In genomic region chr2:193382583-193382982, GRCh38 we compare ENCODE assay signal across 19 cellular contexts.
"Had no signal": no experiment of that assay in that cellular context is flagged by ENCODE, and none has a peak within 500 bp of the region (broad histone marks: within the 10 kb centered on the region; RNA-seq: fewer than 3 reads in every experiment).

No MANE protein-coding gene starts in this region.

- H3K27me3 Mint-ChIP-seq: activated B cell treated with CpG ODN at 0.5 μM for 24 hours; activated CD4-positive, alpha-beta memory T cell treated with anti-CD3 and anti-CD28 coated beads for 36 hours; activated CD4-positive, alpha-beta T cell treated with anti-CD3 and anti-CD28 coated beads, Interleukin-2, amount 10 ng/mL, durations not matched to agents 7 days and 5 days; activated naive CD8-positive, alpha-beta T cell treated with anti-CD3 and anti-CD28 coated beads, Interleukin-2, amount 10 ng/mL, durations not matched to agents 7 days and 5 days; activated T-helper 17 cell treated with anti-CD3 and anti-CD28 coated beads, Interleukin-2, amount 50 U/mL, for 72 hours had no signal

- H3K4me3 Mint-ChIP-seq: activated B cell treated with CpG ODN at 0.5 μM for 24 hours; activated CD4-positive, alpha-beta memory T cell treated with anti-CD3 and anti-CD28 coated beads for 36 hours; activated CD4-positive, alpha-beta T cell treated with anti-CD3 and anti-CD28 coated beads, Interleukin-2, amount 10 ng/mL, durations not matched to agents 7 days and 5 days; activated naive CD8-positive, alpha-beta T cell treated with anti-CD3 and anti-CD28 coated beads, Interleukin-2, amount 10 ng/mL, durations not matched to agents 7 days and 5 days; activated T-helper 17 cell treated with anti-CD3 and anti-CD28 coated beads, Interleukin-2, amount 50 U/mL, for 72 hours; T-helper 1 cell treated with Interleukin-12 subunit alpha and Interleukin-12 subunit beta and Interleukin-4 antibody, amounts not matched to agents 30 μg/mL and 1 μg/mL, for 36 hours had no signal

- DNase-seq: activated B cell treated with CpG ODN at 0.5 μM for 24 hours; activated CD4-positive, alpha-beta memory T cell treated with anti-CD3 and anti-CD28 coated beads for 36 hours; activated CD4-positive, alpha-beta T cell treated with anti-CD3 and anti-CD28 coated beads, Interleukin-2, amount 10 ng/mL, durations not matched to agents 7 days and 5 days; activated naive CD4-positive, alpha-beta T cell treated with anti-CD3 and anti-CD28 coated beads, Interleukin-2, amount 50 U/mL, for 16 hours; activated naive CD8-positive, alpha-beta T cell treated with anti-CD3 and anti-CD28 coated beads, Interleukin-2, amount 10 ng/mL, durations not matched to agents 7 days and 5 days; activated T-cell treated with anti-CD3 and anti-CD28 coated beads for 4 hours; activated T-cell treated with anti-CD3 and anti-CD28 coated beads, Interleukin-2, amount 50 U/mL, for 48 hours; adrenal gland; anterior cingulate cortex; cerebellar nuclear complex; NCI-H1092; NCI-H1417; NCI-H1930; NCI-H524; PC-9; SHP77 treated with DMSO at 0.1 percent for 48 hours had no signal

- H3K36me3 Mint-ChIP-seq: activated CD4-positive, alpha-beta memory T cell treated with anti-CD3 and anti-CD28 coated beads for 36 hours; activated naive CD8-positive, alpha-beta T cell treated with anti-CD3 and anti-CD28 coated beads, Interleukin-2, amount 10 ng/mL, durations not matched to agents 7 days and 5 days had no signal

- H3K27me3 ChIP-seq: adrenal gland had no signal

- H3K4me1 Mint-ChIP-seq: activated B cell treated with CpG ODN at 0.5 μM for 24 hours; activated CD4-positive, alpha-beta T cell treated with anti-CD3 and anti-CD28 coated beads, Interleukin-2, amount 10 ng/mL, durations not matched to agents 7 days and 5 days; activated naive CD8-positive, alpha-beta T cell treated with anti-CD3 and anti-CD28 coated beads, Interleukin-2, amount 10 ng/mL, durations not matched to agents 7 days and 5 days; activated T-helper 17 cell treated with anti-CD3 and anti-CD28 coated beads, Interleukin-2, amount 50 U/mL, for 72 hours had no signal

- H3K4me1 ChIP-seq: adrenal gland had no signal

- H3K9me3 Mint-ChIP-seq: activated B cell treated with CpG ODN at 0.5 μM for 24 hours; activated CD4-positive, alpha-beta memory T cell treated with anti-CD3 and anti-CD28 coated beads for 36 hours; activated CD4-positive, alpha-beta T cell treated with anti-CD3 and anti-CD28 coated beads, Interleukin-2, amount 10 ng/mL, durations not matched to agents 7 days and 5 days; activated naive CD8-positive, alpha-beta T cell treated with anti-CD3 and anti-CD28 coated beads, Interleukin-2, amount 10 ng/mL, durations not matched to agents 7 days and 5 days; activated T-helper 17 cell treated with anti-CD3 and anti-CD28 coated beads, Interleukin-2, amount 50 U/mL, for 72 hours; T-helper 1 cell treated with Interleukin-12 subunit alpha and Interleukin-12 subunit beta and Interleukin-4 antibody, amounts not matched to agents 30 μg/mL and 1 μg/mL, for 36 hours had no signal

- H2AFZ ChIP-seq: PC-9 had no signal

- H3K4me2 ChIP-seq: KMS-11, PC-9 had no signal

- H3K9ac ChIP-seq: KMS-11 had no signal

- H3K27ac ChIP-seq: adrenal gland, KMS-11, PC-9 had no signal

- ATAC-seq: activated T-helper 17 cell treated with anti-CD3 and anti-CD28 coated beads, Interleukin-2, amount 50 U/mL, for 72 hours had no signal

- H3K9me3 ChIP-seq: adrenal gland had no signal

- H3K27ac Mint-ChIP-seq: activated B cell treated with CpG ODN at 0.5 μM for 24 hours; activated CD4-positive, alpha-beta memory T cell treated with anti-CD3 and anti-CD28 coated beads for 36 hours; activated CD4-positive, alpha-beta T cell treated with anti-CD3 and anti-CD28 coated beads, Interleukin-2, amount 10 ng/mL, durations not matched to agents 7 days and 5 days; activated naive CD8-positive, alpha-beta T cell treated with anti-CD3 and anti-CD28 coated beads, Interleukin-2, amount 10 ng/mL, durations not matched to agents 7 days and 5 days; activated T-helper 17 cell treated with anti-CD3 and anti-CD28 coated beads, Interleukin-2, amount 50 U/mL, for 72 hours; T-helper 1 cell treated with Interleukin-12 subunit alpha and Interleukin-12 subunit beta and Interleukin-4 antibody, amounts not matched to agents 30 μg/mL and 1 μg/mL, for 36 hours had no signal
